ENCODE assay signal across 15 cellular contexts in the genomic region with DNA sequence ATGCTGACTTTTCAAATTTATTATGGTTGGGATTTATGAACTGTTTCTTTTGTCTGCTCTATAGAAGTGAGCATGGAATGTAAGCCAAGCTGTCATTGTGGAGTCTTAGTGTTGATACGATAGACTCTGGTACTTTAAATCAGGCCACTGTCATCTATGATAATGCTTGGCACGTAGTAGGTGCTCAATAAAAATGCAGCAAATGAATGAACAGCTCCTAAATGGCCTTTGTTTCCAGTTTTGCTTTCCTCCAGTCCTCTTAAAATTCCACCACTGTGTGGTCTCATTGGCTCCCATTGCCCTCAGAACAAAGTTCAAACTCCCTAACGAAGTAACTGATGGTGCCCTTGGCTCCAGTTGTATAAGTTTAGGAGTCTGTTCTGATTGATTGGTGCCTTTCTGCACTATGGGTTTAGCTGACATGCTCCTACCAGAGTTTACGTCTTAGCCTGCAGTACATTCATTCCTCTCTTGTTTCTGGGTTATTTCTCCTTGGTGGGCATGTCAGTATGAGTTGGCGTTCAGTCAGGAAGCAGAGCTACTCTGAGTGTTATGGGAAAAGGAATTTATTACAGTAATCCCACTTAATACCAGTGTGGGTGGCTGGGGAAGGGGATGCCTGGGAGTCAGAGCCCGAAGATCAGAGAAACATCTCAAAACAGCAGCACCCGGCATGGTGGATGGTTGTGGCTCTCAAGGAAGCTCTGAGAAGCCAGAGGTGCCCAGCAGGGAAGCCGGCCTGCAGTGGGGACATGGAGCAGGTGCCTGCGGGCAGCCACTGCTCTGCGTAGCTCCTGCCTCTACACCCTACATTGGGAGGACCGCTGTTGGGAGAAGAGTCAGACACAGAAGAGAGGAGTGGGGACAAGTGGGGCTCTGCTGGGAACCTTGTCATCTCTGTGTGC.
"Had no signal": no experiment of that assay in that cellular context is flagged by ENCODE, and none has a peak within 500 bp of the region (broad histone marks: within the 10 kb centered on the region; RNA-seq: fewer than 3 reads in every experiment).

No MANE protein-coding gene starts in this region.

- H3K4me3 Mint-ChIP-seq: activated CD4-positive, alpha-beta memory T cell treated with anti-CD3 and anti-CD28 coated beads for 36 hours; activated naive CD8-positive, alpha-beta T cell; activated T-cell treated with anti-CD3 and anti-CD28 coated beads, Interleukin-2, amount 50 U/mL, for 4 hours; T-helper 2 cell treated with Interferon-gamma antibody and Interleukin-4, amounts not matched to agents 5 μg/mL and 100 μg/mL, for 36 hours had no signal

- H3K27me3 ChIP-seq: gastrocnemius medialis, heart right ventricle, suprapubic skin, upper lobe of right lung had no signal

- ATAC-seq: activated CD4-positive, CD25-positive, alpha-beta regulatory T cell treated with anti-CD3 and anti-CD28 coated beads, Interleukin-2, amount 50 U/mL, for 24 hours; activated T-cell treated with anti-CD3 and anti-CD28 coated beads, Interleukin-2, amount 50 U/mL, for 4 hours; gastrocnemius medialis; heart right ventricle; left ventricle myocardium superior; upper lobe of right lung had no signal

- H3K36me3 Mint-ChIP-seq: activated CD4-positive, alpha-beta memory T cell treated with anti-CD3 and anti-CD28 coated beads for 36 hours; activated naive CD8-positive, alpha-beta T cell had no signal

- H3K27ac Mint-ChIP-seq: activated CD4-positive, alpha-beta memory T cell treated with anti-CD3 and anti-CD28 coated beads for 36 hours; activated naive CD8-positive, alpha-beta T cell; T-helper 2 cell treated with Interferon-gamma antibody and Interleukin-4, amounts not matched to agents 5 μg/mL and 100 μg/mL, for 36 hours had no signal

- H3K4me1 ChIP-seq: gastrocnemius medialis, parathyroid adenoma, suprapubic skin had no signal

- H3K9me3 Mint-ChIP-seq: activated CD4-positive, alpha-beta memory T cell treated with anti-CD3 and anti-CD28 coated beads for 36 hours; activated T-cell treated with anti-CD3 and anti-CD28 coated beads, Interleukin-2, amount 50 U/mL, for 4 hours; T-helper 2 cell treated with Interferon-gamma antibody and Interleukin-4, amounts not matched to agents 5 μg/mL and 100 μg/mL, for 36 hours had no signal

- H3K27ac ChIP-seq: gastrocnemius medialis, parathyroid adenoma, suprapubic skin, upper lobe of right lung had no signal

- H3K4me3 ChIP-seq: gastrocnemius medialis, heart right ventricle, suprapubic skin, upper lobe of right lung had no signal

- H3K9me3 ChIP-seq: gastrocnemius medialis, heart right ventricle, suprapubic skin, upper lobe of right lung had no signal

- H3K36me3 ChIP-seq: gastrocnemius medialis, heart right ventricle, suprapubic skin, upper lobe of right lung had no signal

- DNase-seq: activated CD4-positive, alpha-beta memory T cell treated with anti-CD3 and anti-CD28 coated beads for 36 hours; activated effector memory CD4-positive, alpha-beta T cell treated with anti-CD3 and anti-CD28 coated beads, Interleukin-2, amount 50 U/mL, for 16 hours; activated T-cell treated with anti-CD3 and anti-CD28 coated beads, Interleukin-2, amount 50 U/mL, for 4 hours; anterior cingulate cortex; gastrocnemius medialis; heart right ventricle; left ventricle myocardium superior; mesendoderm; stimulated activated naive CD4-positive, alpha-beta T cell; upper lobe of right lung had no signal
